In the genomic region with DNA sequence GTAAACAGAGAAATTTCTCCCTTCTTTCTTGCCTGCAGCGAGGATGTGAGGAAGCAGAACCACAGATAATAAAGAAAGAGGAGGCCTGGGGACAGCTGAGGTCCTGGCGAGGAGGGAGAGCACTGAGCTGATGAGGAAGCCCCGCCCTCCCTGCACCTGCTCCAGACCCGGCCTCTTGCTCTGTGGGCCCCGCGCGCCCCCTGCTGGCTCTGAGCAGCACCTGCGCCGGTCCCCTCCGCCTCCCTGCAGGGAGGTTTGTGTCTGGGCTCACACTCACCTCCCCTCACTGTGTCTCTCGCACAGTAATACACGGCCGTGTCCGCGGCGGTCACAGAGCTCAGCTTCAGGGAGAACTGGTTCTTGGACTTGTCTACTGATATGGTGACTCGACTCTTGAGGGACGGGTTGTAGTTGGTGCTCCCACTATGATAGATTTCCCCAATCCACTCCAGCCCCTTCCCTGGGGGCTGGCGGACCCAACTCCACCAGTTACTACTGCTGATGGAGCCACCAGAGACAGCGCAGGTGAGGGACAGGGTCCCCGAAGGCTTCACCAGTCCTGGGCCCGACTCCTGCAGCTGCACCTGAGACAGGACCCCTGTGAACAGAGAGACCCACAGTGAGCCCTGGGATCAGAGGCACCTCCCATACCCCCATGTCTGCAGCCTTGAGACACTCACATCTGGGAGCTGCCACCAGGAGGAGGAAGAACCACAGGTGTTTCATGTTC, we compare ENCODE assay signal across 8 cellular contexts.
DNase-seq lines count a peak whose midpoint lies in the region; ATAC-seq, FAIRE-seq and TF ChIP-seq lines count a peak whose summit lies in the region.
"Not testable (repeated sequence)": the region's sequence is repeated elsewhere in the genome, so short reads cannot be mapped to it uniquely, and the experiment has no call there.

No MANE protein-coding gene starts in this region.

- not testable (repeated sequence) for H3K4me1 ChIP-seq in Panc1 (ENCODE audit: control insufficient read depth, insufficient read depth, low read length); HepG2 (ENCODE audit: insufficient read depth, low read length)

- peaks cover 0 to 61% of the 10 kb centered on the region in 2 donors for H3K36me3 Mint-ChIP-seq in activated naive CD4-positive, alpha-beta T cell treated with anti-CD3 and anti-CD28 coated beads, Interleukin-2, amount 50 U/mL, for 72 hours

- no CpG with 5 or more reads among the region's 22 CpGs for WGBS in HepG2 (ENCODE audit: low lambda C conversion rate)

- FAIRE-seq in HepG2 (lab: Jason Lieb, UNC) = not testable (repeated sequence)

- TF ChIP-seq POLR2A in HepG2 (IDR thresholded peaks at IDR 0.05; ENCODE audit: insufficient read depth in 1 of 2, low read depth in 2 of 2, low read length in 2 of 2) = not testable (repeated sequence)

- not testable (repeated sequence) for H3K4me3 ChIP-seq in Panc1 (ENCODE audit: low read depth in 2 of 2, low read length in 2 of 2); HepG2 (replicated peaks in 1 of 3; ENCODE audit: insufficient read depth in 1 of 3, low read depth in 2 of 3, low read length in 3 of 3)

- TF ChIP-seq CTCF in GM13976 (IDR thresholded peaks at IDR 0.05; ENCODE audit: borderline replicate concordance, control extremely low read depth, extremely low read depth, insufficient read depth, missing control alignments) (peak; percentile 49), Panc1 (IDR thresholded peaks at IDR 0.05) (peak; percentile 15; the same call in 1 of the 2 replicates), HepG2 (CRISPR knock-in tag; IDR thresholded peaks at IDR 0.05) (peak; percentile 83)

- H3K79me2 ChIP-seq in HepG2 (ENCODE audit: insufficient read depth, low read length) = not testable (repeated sequence)

- not testable (repeated sequence) for H3K36me3 ChIP-seq in Panc1 (ENCODE audit: control insufficient read depth, insufficient read depth, low read length); HepG2 (replicated peaks in 1 of 2; ENCODE audit: control insufficient read depth in 1 of 2, insufficient read depth in 2 of 2, low read length in 2 of 2)

- not testable (repeated sequence) for H3K27ac ChIP-seq in Panc1 (ENCODE audit: low read length); HepG2 (ENCODE audit: extremely low read length, insufficient read depth, low read length)

- POLR2A ChIA-PET in Panc1 (lab: Charles Lee); HepG2 (lab: Yijun Ruan, JAX): not testable (repeated sequence)

- H3K4me2 ChIP-seq in HepG2 (ENCODE audit: low read depth, low read length) = not testable (repeated sequence)

- intact Hi-C loops in Panc1 (cut with micrococcal nuclease; ENCODE audit: unreplicated experiment); HepG2 (cut with micrococcal nuclease; ENCODE audit: unreplicated experiment): not testable (repeated sequence)

- CTCF ChIA-PET in Panc1 (lab: Charles Lee) = not testable (repeated sequence)
- CTCF ChIA-PET in HepG2 (lab: Yijun Ruan, JAX; ENCODE audit: low intra/inter-chr PET ratio, low total read pairs) = interaction anchor here (0.7 kb wide), 1 partner anchor 37 kb away, joined by 3 read pairs; no protein-coding TSS in a partner anchor

- peak overlapping the region; percentile 94 to 96 for H3K27ac Mint-ChIP-seq in activated naive CD4-positive, alpha-beta T cell treated with anti-CD3 and anti-CD28 coated beads, Interleukin-2, amount 50 U/mL, for 72 hours

- in situ Hi-C loops in GM13976 (cut with MboI; ENCODE audit: low sequenced_read_pairs, unreplicated experiment); Panc1 (cut with HindIII; ENCODE audit: low pct_unique_long_range_greater_than_20kb, low sequenced_read_pairs); HepG2 (cut with HindIII; ENCODE audit: extremely low pct_ligation_motif_present, low pct_unique_long_range_greater_than_20kb): not testable (repeated sequence)

- not testable (repeated sequence) for H3K9ac ChIP-seq in HepG2 (ENCODE audit: insufficient read depth, low read depth, low read length)

- H3K9me3 ChIP-seq in Panc1 (ENCODE audit: control insufficient read depth, insufficient read depth, low read depth, low read length); HepG2 (ENCODE audit: low read length): not testable (repeated sequence)

- TF ChIP-seq EP300 in HepG2 (IDR thresholded peaks at IDR 0.05; ENCODE audit: low read depth in 2 of 2, low read length in 2 of 2); HepG2 (CRISPR knock-in tag; IDR thresholded peaks at IDR 0.05; ENCODE audit: borderline replicate concordance): not testable (repeated sequence)

- H3K27me3 ChIP-seq in Panc1 (ENCODE audit: control insufficient read depth, insufficient read depth, low read length); HepG2 (ENCODE audit: control insufficient read depth in 1 of 2, insufficient read depth in 2 of 2, low read length in 2 of 2): not testable (repeated sequence)

- H4K20me1 ChIP-seq in HepG2 (ENCODE audit: insufficient read depth, low read length) = not testable (repeated sequence)

- H3K9me3 Mint-ChIP-seq in activated naive CD4-positive, alpha-beta T cell treated with anti-CD3 and anti-CD28 coated beads, Interleukin-2, amount 50 U/mL, for 72 hours = not testable (repeated sequence)

- TF ChIP-seq RAD21 in HepG2 (CRISPR knock-in tag; IDR thresholded peaks at IDR 0.05) = peak; percentile 38; the same call in 1 of the 2 replicates

- DNase-seq in Ammon's horn (ENCODE audit: low spot score) (peak; percentile 25), GM13976 (ENCODE audit: low spot score) (peak; percentile 58), NCI-H1092 (lab: John Stamatoyannopoulos, UW) (peak; percentile 40), HepG2 (ENCODE audit: low spot score) (peak; percentile 41)
- DNase-seq in Panc1 (ENCODE audit: low read depth, low spot score) = not testable (repeated sequence)
- peak; percentile 82 for DNase-seq in activated CD4-positive, alpha-beta T cell treated with anti-CD3 and anti-CD28 coated beads, Interleukin-2, amount 50 U/mL, for 1 hour
- peak; percentile 81 to 96 for DNase-seq in activated naive CD4-positive, alpha-beta T cell treated with anti-CD3 and anti-CD28 coated beads, Interleukin-2, amount 50 U/mL, for 72 hours (ENCODE audit: low spot score in 2 of 2)
- DNase-seq in stimulated activated CD4-positive, alpha-beta T cell treated with anti-CD3 and anti-CD28 coated beads, TNF-alpha, amount 100 ng/mL, for 48 hours (ENCODE audit: low read depth in 3 of 3) = peak; percentile 75 to 85 (median 85)

- not testable (repeated sequence) for ATAC-seq in Panc1; activated naive CD4-positive, alpha-beta T cell treated with anti-CD3 and anti-CD28 coated beads, Interleukin-2, amount 50 U/mL, for 72 hours; HepG2

- BruUV-seq in Panc1 (replicated peaks; lab: Mats Ljungman, UMichigan); HepG2 (replicated peaks; lab: Mats Ljungman, UMichigan): not testable (repeated sequence)

- not testable (repeated sequence) for H2AFZ ChIP-seq in HepG2 (ENCODE audit: low read length)

TF ChIP-seq in HepG2, 621 proteins besides CTCF, POLR2A, EP300 and RAD21 (continues in another document):
- TF ChIP-seq, protein P1, sequence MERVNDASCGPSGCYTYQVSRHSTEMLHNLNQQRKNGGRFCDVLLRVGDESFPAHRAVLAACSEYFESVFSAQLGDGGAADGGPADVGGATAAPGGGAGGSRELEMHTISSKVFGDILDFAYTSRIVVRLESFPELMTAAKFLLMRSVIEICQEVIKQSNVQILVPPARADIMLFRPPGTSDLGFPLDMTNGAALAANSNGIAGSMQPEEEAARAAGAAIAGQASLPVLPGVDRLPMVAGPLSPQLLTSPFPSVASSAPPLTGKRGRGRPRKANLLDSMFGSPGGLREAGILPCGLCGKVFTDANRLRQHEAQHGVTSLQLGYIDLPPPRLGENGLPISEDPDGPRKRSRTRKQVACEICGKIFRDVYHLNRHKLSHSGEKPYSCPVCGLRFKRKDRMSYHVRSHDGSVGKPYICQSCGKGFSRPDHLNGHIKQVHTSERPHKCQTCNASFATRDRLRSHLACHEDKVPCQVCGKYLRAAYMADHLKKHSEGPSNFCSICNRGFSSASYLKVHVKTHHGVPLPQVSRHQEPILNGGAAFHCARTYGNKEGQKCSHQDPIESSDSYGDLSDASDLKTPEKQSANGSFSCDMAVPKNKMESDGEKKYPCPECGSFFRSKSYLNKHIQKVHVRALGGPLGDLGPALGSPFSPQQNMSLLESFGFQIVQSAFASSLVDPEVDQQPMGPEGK (CRISPR knock-in tag; IDR thresholded peaks at IDR 0.05) = 0 out of 2 replicates have a peak, but pooled peaks have one; percentile 11
- TF ChIP-seq SPEN (CRISPR knock-in tag; IDR thresholded peaks at IDR 0.05; ENCODE audit: low read depth) (0 out of 2 replicates have a peak, but pooled peaks have one; percentile 32), MAZ (CRISPR knock-in tag; IDR thresholded peaks at IDR 0.05; ENCODE audit: low read depth) (peak; percentile 54; the same call in 1 of the 2 replicates)
- TF ChIP-seq MAZ (IDR thresholded peaks at IDR 0.05; ENCODE audit: borderline replicate concordance, low read depth, low read length) = not testable (repeated sequence)

Comparison
In these comparisons a context has a peak if more than half of its experiments do, and no peak if none do; other contexts are left out.
1. CTCF ChIP-seq: peak in every context shown above with its lines; median percentile 83 in HepG2; 49 in GM13976; 15 in Panc1.